Comparison of ENCODE assay signal across 1 cellular context in the genomic region with DNA sequence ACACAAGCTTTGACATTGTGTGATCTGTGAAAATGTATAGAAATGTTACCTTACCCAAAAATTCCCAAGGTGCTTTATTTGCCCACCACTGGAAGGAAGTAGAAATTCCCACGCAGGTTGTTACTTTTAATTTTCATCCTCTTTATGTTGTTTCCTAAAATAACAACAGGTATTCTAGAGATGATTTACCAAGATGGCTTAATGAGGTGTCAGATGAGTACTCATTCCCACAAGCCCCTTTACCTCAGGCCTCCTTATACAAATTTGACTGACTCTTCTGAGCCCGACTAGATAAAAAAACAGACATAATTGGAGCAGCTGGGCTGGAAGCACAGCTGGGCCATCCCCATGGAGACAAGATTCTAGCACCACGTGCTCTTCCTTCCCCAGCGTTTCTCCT.
TF ChIP-seq lines count a peak whose summit lies in the region.

No MANE protein-coding gene starts in this region.

TF ChIP-seq in GM12878, 131 proteins besides CTCF, POLR2A, EP300 and RAD21 (continued from another document and continues in another):
- TF ChIP-seq, protein P1, sequence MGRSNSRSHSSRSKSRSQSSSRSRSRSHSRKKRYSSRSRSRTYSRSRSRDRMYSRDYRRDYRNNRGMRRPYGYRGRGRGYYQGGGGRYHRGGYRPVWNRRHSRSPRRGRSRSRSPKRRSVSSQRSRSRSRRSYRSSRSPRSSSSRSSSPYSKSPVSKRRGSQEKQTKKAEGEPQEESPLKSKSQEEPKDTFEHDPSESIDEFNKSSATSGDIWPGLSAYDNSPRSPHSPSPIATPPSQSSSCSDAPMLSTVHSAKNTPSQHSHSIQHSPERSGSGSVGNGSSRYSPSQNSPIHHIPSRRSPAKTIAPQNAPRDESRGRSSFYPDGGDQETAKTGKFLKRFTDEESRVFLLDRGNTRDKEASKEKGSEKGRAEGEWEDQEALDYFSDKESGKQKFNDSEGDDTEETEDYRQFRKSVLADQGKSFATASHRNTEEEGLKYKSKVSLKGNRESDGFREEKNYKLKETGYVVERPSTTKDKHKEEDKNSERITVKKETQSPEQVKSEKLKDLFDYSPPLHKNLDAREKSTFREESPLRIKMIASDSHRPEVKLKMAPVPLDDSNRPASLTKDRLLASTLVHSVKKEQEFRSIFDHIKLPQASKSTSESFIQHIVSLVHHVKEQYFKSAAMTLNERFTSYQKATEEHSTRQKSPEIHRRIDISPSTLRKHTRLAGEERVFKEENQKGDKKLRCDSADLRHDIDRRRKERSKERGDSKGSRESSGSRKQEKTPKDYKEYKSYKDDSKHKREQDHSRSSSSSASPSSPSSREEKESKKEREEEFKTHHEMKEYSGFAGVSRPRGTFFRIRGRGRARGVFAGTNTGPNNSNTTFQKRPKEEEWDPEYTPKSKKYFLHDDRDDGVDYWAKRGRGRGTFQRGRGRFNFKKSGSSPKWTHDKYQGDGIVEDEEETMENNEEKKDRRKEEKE (IDR thresholded peaks at IDR 0.05): no peak
- TF ChIP-seq IKZF1 (conservative IDR thresholded peaks at IDR 0.05): peak; percentile 39
- no peak for TF ChIP-seq ZNF622 (IDR thresholded peaks at IDR 0.05)
- no peak for TF ChIP-seq RFX5 (IDR thresholded peaks at IDR 0.05; ENCODE audit: low read depth, low read length)
- TF ChIP-seq ESRRA (IDR thresholded peaks at IDR 0.05; ENCODE audit: low read length): no peak
- 0 out of 4 replicates have a peak, but pooled peaks of 1 of the 2 experiments have one; percentile 14 for TF ChIP-seq BHLHE40 (IDR thresholded peaks at IDR 0.05; ENCODE audit: borderline replicate concordance in 1 of 2, low read depth in 2 of 2, low read length in 1 of 2)
- TF ChIP-seq, protein P2, sequence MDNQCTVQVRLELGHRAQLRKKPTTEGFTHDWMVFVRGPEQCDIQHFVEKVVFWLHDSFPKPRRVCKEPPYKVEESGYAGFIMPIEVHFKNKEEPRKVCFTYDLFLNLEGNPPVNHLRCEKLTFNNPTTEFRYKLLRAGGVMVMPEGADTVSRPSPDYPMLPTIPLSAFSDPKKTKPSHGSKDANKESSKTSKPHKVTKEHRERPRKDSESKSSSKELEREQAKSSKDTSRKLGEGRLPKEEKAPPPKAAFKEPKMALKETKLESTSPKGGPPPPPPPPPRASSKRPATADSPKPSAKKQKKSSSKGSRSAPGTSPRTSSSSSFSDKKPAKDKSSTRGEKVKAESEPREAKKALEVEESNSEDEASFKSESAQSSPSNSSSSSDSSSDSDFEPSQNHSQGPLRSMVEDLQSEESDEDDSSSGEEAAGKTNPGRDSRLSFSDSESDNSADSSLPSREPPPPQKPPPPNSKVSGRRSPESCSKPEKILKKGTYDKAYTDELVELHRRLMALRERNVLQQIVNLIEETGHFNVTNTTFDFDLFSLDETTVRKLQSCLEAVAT (IDR thresholded peaks at IDR 0.05): no peak
- no peak for TF ChIP-seq CREB1 (IDR thresholded peaks at IDR 0.05; ENCODE audit: low read depth)
- TF ChIP-seq, protein P3, sequence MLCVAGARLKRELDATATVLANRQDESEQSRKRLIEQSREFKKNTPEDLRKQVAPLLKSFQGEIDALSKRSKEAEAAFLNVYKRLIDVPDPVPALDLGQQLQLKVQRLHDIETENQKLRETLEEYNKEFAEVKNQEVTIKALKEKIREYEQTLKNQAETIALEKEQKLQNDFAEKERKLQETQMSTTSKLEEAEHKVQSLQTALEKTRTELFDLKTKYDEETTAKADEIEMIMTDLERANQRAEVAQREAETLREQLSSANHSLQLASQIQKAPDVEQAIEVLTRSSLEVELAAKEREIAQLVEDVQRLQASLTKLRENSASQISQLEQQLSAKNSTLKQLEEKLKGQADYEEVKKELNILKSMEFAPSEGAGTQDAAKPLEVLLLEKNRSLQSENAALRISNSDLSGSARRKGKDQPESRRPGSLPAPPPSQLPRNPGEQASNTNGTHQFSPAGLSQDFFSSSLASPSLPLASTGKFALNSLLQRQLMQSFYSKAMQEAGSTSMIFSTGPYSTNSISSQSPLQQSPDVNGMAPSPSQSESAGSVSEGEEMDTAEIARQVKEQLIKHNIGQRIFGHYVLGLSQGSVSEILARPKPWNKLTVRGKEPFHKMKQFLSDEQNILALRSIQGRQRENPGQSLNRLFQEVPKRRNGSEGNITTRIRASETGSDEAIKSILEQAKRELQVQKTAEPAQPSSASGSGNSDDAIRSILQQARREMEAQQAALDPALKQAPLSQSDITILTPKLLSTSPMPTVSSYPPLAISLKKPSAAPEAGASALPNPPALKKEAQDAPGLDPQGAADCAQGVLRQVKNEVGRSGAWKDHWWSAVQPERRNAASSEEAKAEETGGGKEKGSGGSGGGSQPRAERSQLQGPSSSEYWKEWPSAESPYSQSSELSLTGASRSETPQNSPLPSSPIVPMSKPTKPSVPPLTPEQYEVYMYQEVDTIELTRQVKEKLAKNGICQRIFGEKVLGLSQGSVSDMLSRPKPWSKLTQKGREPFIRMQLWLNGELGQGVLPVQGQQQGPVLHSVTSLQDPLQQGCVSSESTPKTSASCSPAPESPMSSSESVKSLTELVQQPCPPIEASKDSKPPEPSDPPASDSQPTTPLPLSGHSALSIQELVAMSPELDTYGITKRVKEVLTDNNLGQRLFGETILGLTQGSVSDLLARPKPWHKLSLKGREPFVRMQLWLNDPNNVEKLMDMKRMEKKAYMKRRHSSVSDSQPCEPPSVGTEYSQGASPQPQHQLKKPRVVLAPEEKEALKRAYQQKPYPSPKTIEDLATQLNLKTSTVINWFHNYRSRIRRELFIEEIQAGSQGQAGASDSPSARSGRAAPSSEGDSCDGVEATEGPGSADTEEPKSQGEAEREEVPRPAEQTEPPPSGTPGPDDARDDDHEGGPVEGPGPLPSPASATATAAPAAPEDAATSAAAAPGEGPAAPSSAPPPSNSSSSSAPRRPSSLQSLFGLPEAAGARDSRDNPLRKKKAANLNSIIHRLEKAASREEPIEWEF (IDR thresholded peaks at IDR 0.05; ENCODE audit: insufficient replicate concordance, low read depth, low read length): peak; percentile 85
- TF ChIP-seq, protein P4, sequence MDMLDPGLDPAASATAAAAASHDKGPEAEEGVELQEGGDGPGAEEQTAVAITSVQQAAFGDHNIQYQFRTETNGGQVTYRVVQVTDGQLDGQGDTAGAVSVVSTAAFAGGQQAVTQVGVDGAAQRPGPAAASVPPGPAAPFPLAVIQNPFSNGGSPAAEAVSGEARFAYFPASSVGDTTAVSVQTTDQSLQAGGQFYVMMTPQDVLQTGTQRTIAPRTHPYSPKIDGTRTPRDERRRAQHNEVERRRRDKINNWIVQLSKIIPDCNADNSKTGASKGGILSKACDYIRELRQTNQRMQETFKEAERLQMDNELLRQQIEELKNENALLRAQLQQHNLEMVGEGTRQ (IDR thresholded peaks at IDR 0.05; ENCODE audit: borderline replicate concordance, low read depth, low read length): no peak
- peak; percentile 73 for TF ChIP-seq RUNX3 (IDR thresholded peaks at IDR 0.05; ENCODE audit: low read length)
- TF ChIP-seq TCF7 (IDR thresholded peaks at IDR 0.05; ENCODE audit: borderline replicate concordance): no peak
- TF ChIP-seq, protein P5, sequence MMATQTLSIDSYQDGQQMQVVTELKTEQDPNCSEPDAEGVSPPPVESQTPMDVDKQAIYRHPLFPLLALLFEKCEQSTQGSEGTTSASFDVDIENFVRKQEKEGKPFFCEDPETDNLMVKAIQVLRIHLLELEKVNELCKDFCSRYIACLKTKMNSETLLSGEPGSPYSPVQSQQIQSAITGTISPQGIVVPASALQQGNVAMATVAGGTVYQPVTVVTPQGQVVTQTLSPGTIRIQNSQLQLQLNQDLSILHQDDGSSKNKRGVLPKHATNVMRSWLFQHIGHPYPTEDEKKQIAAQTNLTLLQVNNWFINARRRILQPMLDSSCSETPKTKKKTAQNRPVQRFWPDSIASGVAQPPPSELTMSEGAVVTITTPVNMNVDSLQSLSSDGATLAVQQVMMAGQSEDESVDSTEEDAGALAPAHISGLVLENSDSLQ (IDR thresholded peaks at IDR 0.05): peak; percentile 63
- TF ChIP-seq STAT3 (IDR thresholded peaks at IDR 0.05; ENCODE audit: low read depth, low read length): no peak
- TF ChIP-seq TCF12 (IDR thresholded peaks at IDR 0.05; ENCODE audit: low read depth, low read length): peak; percentile 34; the same call in 1 of the 2 replicates
- no peak for TF ChIP-seq HDAC6 (IDR thresholded peaks at IDR 0.05; ENCODE audit: unreplicated experiment)
- no peak for TF ChIP-seq MYC (IDR thresholded peaks at IDR 0.05; ENCODE audit: insufficient read depth, insufficient read length, insufficient replicate concordance, low read length, severe bottlenecking)
- TF ChIP-seq RELA (IDR thresholded peaks at IDR 0.05; ENCODE audit: borderline replicate concordance, partially characterized antibody): no peak
- no peak for TF ChIP-seq SIX5 (IDR thresholded peaks at IDR 0.05; ENCODE audit: low read depth, low read length, severe bottlenecking)
- no peak for TF ChIP-seq HDGF (IDR thresholded peaks at IDR 0.05)
- peak; percentile 84 for TF ChIP-seq FOXM1 (IDR thresholded peaks at IDR 0.05; ENCODE audit: low read depth, low read length)
- TF ChIP-seq, protein P6, sequence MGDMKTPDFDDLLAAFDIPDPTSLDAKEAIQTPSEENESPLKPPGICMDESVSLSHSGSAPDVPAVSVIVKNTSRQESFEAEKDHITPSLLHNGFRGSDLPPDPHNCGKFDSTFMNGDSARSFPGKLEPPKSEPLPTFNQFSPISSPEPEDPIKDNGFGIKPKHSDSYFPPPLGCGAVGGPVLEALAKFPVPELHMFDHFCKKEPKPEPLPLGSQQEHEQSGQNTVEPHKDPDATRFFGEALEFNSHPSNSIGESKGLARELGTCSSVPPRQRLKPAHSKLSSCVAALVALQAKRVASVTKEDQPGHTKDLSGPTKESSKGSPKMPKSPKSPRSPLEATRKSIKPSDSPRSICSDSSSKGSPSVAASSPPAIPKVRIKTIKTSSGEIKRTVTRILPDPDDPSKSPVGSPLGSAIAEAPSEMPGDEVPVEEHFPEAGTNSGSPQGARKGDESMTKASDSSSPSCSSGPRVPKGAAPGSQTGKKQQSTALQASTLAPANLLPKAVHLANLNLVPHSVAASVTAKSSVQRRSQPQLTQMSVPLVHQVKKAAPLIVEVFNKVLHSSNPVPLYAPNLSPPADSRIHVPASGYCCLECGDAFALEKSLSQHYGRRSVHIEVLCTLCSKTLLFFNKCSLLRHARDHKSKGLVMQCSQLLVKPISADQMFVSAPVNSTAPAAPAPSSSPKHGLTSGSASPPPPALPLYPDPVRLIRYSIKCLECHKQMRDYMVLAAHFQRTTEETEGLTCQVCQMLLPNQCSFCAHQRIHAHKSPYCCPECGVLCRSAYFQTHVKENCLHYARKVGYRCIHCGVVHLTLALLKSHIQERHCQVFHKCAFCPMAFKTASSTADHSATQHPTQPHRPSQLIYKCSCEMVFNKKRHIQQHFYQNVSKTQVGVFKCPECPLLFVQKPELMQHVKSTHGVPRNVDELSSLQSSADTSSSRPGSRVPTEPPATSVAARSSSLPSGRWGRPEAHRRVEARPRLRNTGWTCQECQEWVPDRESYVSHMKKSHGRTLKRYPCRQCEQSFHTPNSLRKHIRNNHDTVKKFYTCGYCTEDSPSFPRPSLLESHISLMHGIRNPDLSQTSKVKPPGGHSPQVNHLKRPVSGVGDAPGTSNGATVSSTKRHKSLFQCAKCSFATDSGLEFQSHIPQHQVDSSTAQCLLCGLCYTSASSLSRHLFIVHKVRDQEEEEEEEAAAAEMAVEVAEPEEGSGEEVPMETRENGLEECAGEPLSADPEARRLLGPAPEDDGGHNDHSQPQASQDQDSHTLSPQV (IDR thresholded peaks at IDR 0.05): no peak
- TF ChIP-seq ZNF384 (IDR thresholded peaks at IDR 0.05; ENCODE audit: borderline replicate concordance, low read depth, low read length): peak; percentile 25; the same call in 1 of the 2 replicates
- TF ChIP-seq MTA2 (IDR thresholded peaks at IDR 0.05; ENCODE audit: low read depth): peak; percentile 95
- TF ChIP-seq, protein P7, sequence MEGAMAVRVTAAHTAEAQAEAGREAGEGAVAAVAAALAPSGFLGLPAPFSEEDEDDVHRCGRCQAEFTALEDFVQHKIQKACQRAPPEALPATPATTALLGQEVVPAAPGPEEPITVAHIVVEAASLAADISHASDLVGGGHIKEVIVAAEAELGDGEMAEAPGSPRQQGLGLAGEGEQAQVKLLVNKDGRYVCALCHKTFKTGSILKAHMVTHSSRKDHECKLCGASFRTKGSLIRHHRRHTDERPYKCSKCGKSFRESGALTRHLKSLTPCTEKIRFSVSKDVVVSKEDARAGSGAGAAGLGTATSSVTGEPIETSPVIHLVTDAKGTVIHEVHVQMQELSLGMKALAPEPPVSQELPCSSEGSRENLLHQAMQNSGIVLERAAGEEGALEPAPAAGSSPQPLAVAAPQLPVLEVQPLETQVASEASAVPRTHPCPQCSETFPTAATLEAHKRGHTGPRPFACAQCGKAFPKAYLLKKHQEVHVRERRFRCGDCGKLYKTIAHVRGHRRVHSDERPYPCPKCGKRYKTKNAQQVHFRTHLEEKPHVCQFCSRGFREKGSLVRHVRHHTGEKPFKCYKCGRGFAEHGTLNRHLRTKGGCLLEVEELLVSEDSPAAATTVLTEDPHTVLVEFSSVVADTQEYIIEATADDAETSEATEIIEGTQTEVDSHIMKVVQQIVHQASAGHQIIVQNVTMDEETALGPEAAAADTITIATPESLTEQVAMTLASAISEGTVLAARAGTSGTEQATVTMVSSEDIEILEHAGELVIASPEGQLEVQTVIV (IDR thresholded peaks at IDR 0.05; ENCODE audit: borderline replicate concordance, partially characterized antibody): no peak
- TF ChIP-seq LARP7 (IDR thresholded peaks at IDR 0.05): no peak
- TF ChIP-seq CBX3 (IDR thresholded peaks at IDR 0.05; ENCODE audit: borderline replicate concordance, low read depth): no peak
- no peak for TF ChIP-seq RBBP5 (conservative IDR thresholded peaks at IDR 0.05)
- TF ChIP-seq, protein P8, sequence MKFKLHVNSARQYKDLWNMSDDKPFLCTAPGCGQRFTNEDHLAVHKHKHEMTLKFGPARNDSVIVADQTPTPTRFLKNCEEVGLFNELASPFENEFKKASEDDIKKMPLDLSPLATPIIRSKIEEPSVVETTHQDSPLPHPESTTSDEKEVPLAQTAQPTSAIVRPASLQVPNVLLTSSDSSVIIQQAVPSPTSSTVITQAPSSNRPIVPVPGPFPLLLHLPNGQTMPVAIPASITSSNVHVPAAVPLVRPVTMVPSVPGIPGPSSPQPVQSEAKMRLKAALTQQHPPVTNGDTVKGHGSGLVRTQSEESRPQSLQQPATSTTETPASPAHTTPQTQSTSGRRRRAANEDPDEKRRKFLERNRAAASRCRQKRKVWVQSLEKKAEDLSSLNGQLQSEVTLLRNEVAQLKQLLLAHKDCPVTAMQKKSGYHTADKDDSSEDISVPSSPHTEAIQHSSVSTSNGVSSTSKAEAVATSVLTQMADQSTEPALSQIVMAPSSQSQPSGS (IDR thresholded peaks at IDR 0.05; ENCODE audit: low read length): peak; percentile 88
- peak; percentile 95 for TF ChIP-seq MEF2B (IDR thresholded peaks at IDR 0.05; ENCODE audit: partially characterized antibody, poor library complexity, severe bottlenecking)
- TF ChIP-seq IKZF2 (IDR thresholded peaks at IDR 0.05): peak; percentile 71 to 73
- peak; percentile 50; the same call in 1 of the 2 replicates for TF ChIP-seq CREM (IDR thresholded peaks at IDR 0.05; ENCODE audit: low read depth)
- no peak for TF ChIP-seq EGR1 (IDR thresholded peaks at IDR 0.05; ENCODE audit: borderline replicate concordance in 1 of 2, low read depth in 2 of 2, low read length in 2 of 2)
- TF ChIP-seq CBX5 (IDR thresholded peaks at IDR 0.05; ENCODE audit: low read depth): no peak
